12 cellular contexts compared by ENCODE assay signal in genomic region chr1:167060141-167061072, GRCh38. TPM values are rescaled to one million over a fixed set of nuclear protein-coding genes. Genes with fewer than 3 reads are reported as not detected.
A peak's percentile ranks its signal among the peaks of the same experiment; 100 is the strongest.
DNase-seq lines count a peak whose midpoint lies in the region; ATAC-seq, FAIRE-seq and TF ChIP-seq lines count a peak whose summit lies in the region.
"Had no signal": no experiment of that assay in that cellular context is flagged by ENCODE, and none has a peak within 500 bp of the region (broad histone marks: within the 10 kb centered on the region; RNA-seq: fewer than 3 reads in every experiment).

No MANE protein-coding gene starts in this region.

- POLR2A ChIA-PET in WTC11 (lab: Charles Lee) = interaction anchor here (0.6 kb wide), 1 partner anchor 1871 kb away, joined by 4 read pairs; no protein-coding TSS in a partner anchor

- H3K27me3 Mint-ChIP-seq in Calu3 (ENCODE audit: unreplicated experiment) (no peaks in the 10 kb centered on the region), HFFc6 (ENCODE audit: insufficient read depth) (peaks cover 16% of the 10 kb centered on the region), WTC11 (ENCODE audit: low read depth) (no peaks in the 10 kb centered on the region)

- H3K36me3 Mint-ChIP-seq in Calu3 (ENCODE audit: insufficient read depth, unreplicated experiment) (peaks cover 6% of the 10 kb centered on the region), HFFc6 (ENCODE audit: low read depth) (no peaks in the 10 kb centered on the region), WTC11 (no peaks in the 10 kb centered on the region)

- H3K27ac Mint-ChIP-seq in Calu3 (ENCODE audit: unreplicated experiment) (no peak overlapping the region), HFFc6 (no peak overlapping the region), WTC11 (no peak overlapping the region)

- H3K4me3 Mint-ChIP-seq in Calu3 (ENCODE audit: low read depth, unreplicated experiment) = no peak overlapping the region
- H3K4me3 Mint-ChIP-seq in HFFc6 = no peak overlapping the region
- H3K4me3 Mint-ChIP-seq in WTC11 = no peak overlapping the region

- FAIRE-seq in kidney (lab: Jason Lieb, UNC) = no peak

- no peak overlapping the region for H3K4me3 ChIP-seq in kidney (ENCODE audit: low read length in 2 of 2)
- H3K4me3 ChIP-seq: heart left ventricle had no signal

- H3K27ac ChIP-seq in kidney (ENCODE audit: low read depth in 2 of 2, low read length in 2 of 2) = no peak overlapping the region
- H3K27ac ChIP-seq: heart left ventricle had no signal

- intact Hi-C loops in Calu3 (cut with micrococcal nuclease; ENCODE audit: unreplicated experiment) (loop anchor here (10.0 kb wide), 1 partner anchor 284 kb away; no protein-coding TSS in a partner anchor), kidney (cut with DNase I) (loop anchor here (10.0 kb wide), 1 partner anchor 384 kb away; no protein-coding TSS in a partner anchor)

- TF ChIP-seq CTCF in Calu3 (IDR thresholded peaks at IDR 0.05; ENCODE audit: unreplicated experiment) = peak; percentile 17
- TF ChIP-seq CTCF in HFFc6 (IDR thresholded peaks at IDR 0.05) = peak; percentile 53
- TF ChIP-seq CTCF in WTC11 (IDR thresholded peaks at IDR 0.05) = no peak
- TF ChIP-seq CTCF in kidney (IDR thresholded peaks at IDR 0.05; ENCODE audit: borderline replicate concordance, extremely low read depth, insufficient read depth) = peak; percentile 34

- no peaks in the 10 kb centered on the region for H3K36me3 ChIP-seq in kidney (ENCODE audit: control insufficient read depth in 1 of 2, insufficient read depth in 2 of 2, low read length in 2 of 2)
- H3K36me3 ChIP-seq: heart left ventricle had no signal

- no peaks in the 10 kb centered on the region for H3K4me1 ChIP-seq in kidney (ENCODE audit: control insufficient read depth in 1 of 2, insufficient read depth in 1 of 2, low read depth in 1 of 2, low read length in 2 of 2)

- peak; percentile 43 for ATAC-seq in WTC11
- no peak for ATAC-seq in HG02623 (IDR thresholded peaks at IDR 0.05; ENCODE audit: unreplicated experiment)
- ATAC-seq in HG03457 (IDR thresholded peaks at IDR 0.05; ENCODE audit: unreplicated experiment) = no peak

- CTCF ChIA-PET in Calu3 (lab: Charles Lee) (interaction anchor here (0.8 to 6.5 kb wide), 8 partner anchors 49 to 184 kb away, joined by 3 to 221 read pairs (median 6); partner anchors contain the start of genes POU2F1 and TADA1), WTC11 (lab: Charles Lee) (interaction anchor here (0.6 to 11.5 kb wide), 33 partner anchors 7 to 495 kb away, joined by 3 to 400 read pairs (median 6); partner anchors contain the start of genes ILDR2, POU2F1 and TADA1)

- no TSS peak for BruUV-seq in Calu3 (replicated peaks; lab: Mats Ljungman, UMichigan)

- H3K9ac ChIP-seq in kidney (ENCODE audit: low read length in 2 of 2) = no peak overlapping the region

- no peaks in the 10 kb centered on the region for H3K9me3 ChIP-seq in kidney (ENCODE audit: control insufficient read depth in 1 of 2, low read length in 2 of 2)
- H3K9me3 ChIP-seq: heart left ventricle had no signal

- no peaks in the 10 kb centered on the region for H3K9me3 Mint-ChIP-seq in Calu3 (ENCODE audit: low read depth, unreplicated experiment)
- H3K9me3 Mint-ChIP-seq in HFFc6 = no peaks in the 10 kb centered on the region
- no peaks in the 10 kb centered on the region for H3K9me3 Mint-ChIP-seq in WTC11

- DNase-seq in Calu3 = no peak
- DNase-seq in HFFc6 = peak; percentile 12
- DNase-seq in WTC11 (ENCODE audit: low spot score) = no peak
- DNase-seq in kidney = no peak
- DNase-seq in NCI-H2227 (lab: John Stamatoyannopoulos, UW; ENCODE audit: unreplicated experiment) = no peak
- DNase-seq in COLO668 (lab: John Stamatoyannopoulos, UW; ENCODE audit: unreplicated experiment) = no peak
- DNase-seq: activated gamma-delta T cell treated with Interleukin-2 at 50 U/mL for 16 hours, dermis blood vessel endothelial cell, heart left ventricle, MV-4-11 had no signal

- H3K4me1 Mint-ChIP-seq in Calu3 (ENCODE audit: low read depth, unreplicated experiment) = peaks cover 17% of the 10 kb centered on the region
- peaks cover 13% of the 10 kb centered on the region for H3K4me1 Mint-ChIP-seq in HFFc6 (ENCODE audit: low read depth)
- peaks cover 17% of the 10 kb centered on the region for H3K4me1 Mint-ChIP-seq in WTC11

TF ChIP-seq in WTC11, 78 proteins besides CTCF, POLR2A, EP300 and RAD21:
- TF ChIP-seq ZNF671 (CRISPR knock-in tag; IDR thresholded peaks at IDR 0.05) (no peak), ZNF219 (CRISPR knock-in tag; IDR thresholded peaks at IDR 0.05; ENCODE audit: borderline replicate concordance) (no peak), TCF7 (CRISPR knock-in tag; IDR thresholded peaks at IDR 0.05; ENCODE audit: low read depth) (no peak), NR2C2 (CRISPR knock-in tag; IDR thresholded peaks at IDR 0.05) (no peak), IRF1 (CRISPR knock-in tag; IDR thresholded peaks at IDR 0.05) (no peak)
TF ChIP-seq in WTC11: peak in this region for 0.

RNA-seq across cellular contexts. Expression of gene GPA33, which starts 29.8 kb away (rescaled TPM):
- total RNA-seq in Calu3 (2022) (not detected in 2 replicates), WTC11 (2021) (0.25 to 0.63 TPM (median 0.27 TPM) in 3 replicates), kidney (0.28 TPM)
- total RNA-seq in HFFc6 (2021; fragmentation: NEBNext Ultra II Directional; extraction: Animal tissue kit (Norgen Biotek cat#: 25700)) = not detected
- not detected for polyA plus RNA-seq in kidney (ENCODE audit: insufficient read depth, low read depth, low replicate concordance)
- total RNA-seq: dermis blood vessel endothelial cell had no signal

RNA-seq across cellular contexts. Expression of gene STYXL2, which starts 33.5 kb away (rescaled TPM):
- total RNA-seq in Calu3 (2022) (not detected in 2 replicates), WTC11 (2021) (0.14 to 0.59 TPM (median 0.57 TPM) in 3 replicates), kidney (0.38 TPM)
- not detected for total RNA-seq in HFFc6 (2021; fragmentation: NEBNext Ultra II Directional; extraction: Animal tissue kit (Norgen Biotek cat#: 25700))
- not detected for polyA plus RNA-seq in kidney (ENCODE audit: insufficient read depth, low read depth, low replicate concordance)
- total RNA-seq: dermis blood vessel endothelial cell had no signal
